ENCODE assay signal across 26 cellular contexts in the genomic region with DNA sequence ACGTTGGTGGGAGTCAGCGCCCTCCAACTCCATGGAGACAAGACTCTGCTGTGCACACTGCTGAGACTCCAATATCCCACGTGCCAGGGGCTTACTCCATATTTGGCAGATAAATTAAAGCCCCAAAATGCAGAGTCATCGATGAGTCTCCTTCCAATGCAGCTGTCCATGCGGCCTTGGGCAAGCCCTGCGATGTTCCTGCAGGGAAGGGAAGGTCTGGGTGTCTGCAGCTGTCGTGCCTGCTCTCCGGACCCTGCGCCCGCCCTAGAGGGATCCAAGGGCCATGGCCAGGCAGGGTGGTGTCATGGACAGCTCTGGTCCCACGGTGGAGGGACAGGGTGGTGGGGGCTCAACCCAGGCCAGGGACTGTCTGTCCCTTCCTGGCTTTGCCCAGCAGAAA.
"Had no signal": no experiment of that assay in that cellular context is flagged by ENCODE, and none has a peak within 500 bp of the region (broad histone marks: within the 10 kb centered on the region; RNA-seq: fewer than 3 reads in every experiment).

No MANE protein-coding gene starts in this region.

- H3K9me3 Mint-ChIP-seq: endodermal cell had no signal

- H3K27ac Mint-ChIP-seq: activated CD4-positive, alpha-beta T cell treated with anti-CD3 and anti-CD28 coated beads, Interleukin-2, amount 10 ng/mL, durations not matched to agents 7 days and 5 days; activated naive CD8-positive, alpha-beta T cell treated with anti-CD3 and anti-CD28 coated beads for 36 hours; activated T-helper 17 cell treated with anti-CD3 and anti-CD28 coated beads, Interleukin-2, amount 50 U/mL, for 72 hours; endodermal cell; naive thymus-derived CD4-positive, alpha-beta T cell; progenitor cell of endocrine pancreas; T-cell; T-helper 2 cell treated with Interferon-gamma antibody and Interleukin-4, amounts not matched to agents 5 μg/mL and 100 μg/mL, for 36 hours had no signal

- H3K36me3 ChIP-seq: breast epithelium, heart left ventricle, sigmoid colon, upper lobe of right lung had no signal

- DNase-seq: activated CD4-positive, alpha-beta T cell treated with anti-CD3 and anti-CD28 coated beads, Interleukin-2, amount 10 ng/mL, durations not matched to agents 7 days and 5 days; activated CD4-positive, CD25-positive, alpha-beta regulatory T cell treated with anti-CD3 and anti-CD28 coated beads, Interleukin-2, amount 50 U/mL, for 72 hours; activated naive CD4-positive, alpha-beta T cell treated with Interleukin-2 at 50 U/mL for 16 hours; activated naive CD8-positive, alpha-beta T cell treated with anti-CD3 and anti-CD28 coated beads for 36 hours; activated T-cell treated with anti-CD3 and anti-CD28 coated beads, Interleukin-2, amount 50 U/mL, for 1 hour; cerebellar nuclear complex; cortex of kidney; endodermal cell; heart left ventricle; islet precursor cell; left cardiac atrium; mesenchymal stem cell; naive thymus-derived CD4-positive, alpha-beta T cell; retina; sigmoid colon; stimulated activated CD4-positive, alpha-beta T cell treated with anti-CD3 and anti-CD28 coated beads, Interleukin-4, amount 100 ng/mL, for 1 hour; stimulated activated naive CD4-positive, alpha-beta T cell; T-cell; upper lobe of right lung had no signal

- H3K4me1 ChIP-seq: breast epithelium, heart left ventricle, sigmoid colon, upper lobe of right lung had no signal

- H3K4me3 Mint-ChIP-seq: activated CD4-positive, alpha-beta T cell treated with anti-CD3 and anti-CD28 coated beads, Interleukin-2, amount 10 ng/mL, durations not matched to agents 7 days and 5 days; activated naive CD8-positive, alpha-beta T cell treated with anti-CD3 and anti-CD28 coated beads for 36 hours; activated T-helper 17 cell treated with anti-CD3 and anti-CD28 coated beads, Interleukin-2, amount 50 U/mL, for 72 hours; endodermal cell; naive thymus-derived CD4-positive, alpha-beta T cell; neural crest cell; T-cell; T-helper 2 cell treated with Interferon-gamma antibody and Interleukin-4, amounts not matched to agents 5 μg/mL and 100 μg/mL, for 36 hours had no signal

- H3K27me3 Mint-ChIP-seq: activated CD4-positive, alpha-beta T cell treated with anti-CD3 and anti-CD28 coated beads, Interleukin-2, amount 10 ng/mL, durations not matched to agents 7 days and 5 days had no signal

- ATAC-seq: activated T-helper 17 cell treated with anti-CD3 and anti-CD28 coated beads, Interleukin-2, amount 50 U/mL, for 72 hours; left cardiac atrium; T-cell had no signal

- H3K36me3 Mint-ChIP-seq: activated naive CD8-positive, alpha-beta T cell treated with anti-CD3 and anti-CD28 coated beads for 36 hours; T-cell had no signal

- H3K27me3 ChIP-seq: sigmoid colon, upper lobe of right lung had no signal

- H3K4me3 ChIP-seq: breast epithelium, heart left ventricle, mucosa of descending colon, sigmoid colon, upper lobe of right lung had no signal

- H3K9me3 ChIP-seq: mucosa of descending colon, upper lobe of right lung had no signal

- H3K4me1 Mint-ChIP-seq: activated CD4-positive, alpha-beta T cell treated with anti-CD3 and anti-CD28 coated beads, Interleukin-2, amount 10 ng/mL, durations not matched to agents 7 days and 5 days; activated naive CD8-positive, alpha-beta T cell treated with anti-CD3 and anti-CD28 coated beads for 36 hours; activated T-helper 17 cell treated with anti-CD3 and anti-CD28 coated beads, Interleukin-2, amount 50 U/mL, for 72 hours; naive thymus-derived CD4-positive, alpha-beta T cell; T-cell had no signal

- H3K27ac ChIP-seq: breast epithelium, heart left ventricle, sigmoid colon, upper lobe of right lung, VCaP had no signal
